In the genomic region with DNA sequence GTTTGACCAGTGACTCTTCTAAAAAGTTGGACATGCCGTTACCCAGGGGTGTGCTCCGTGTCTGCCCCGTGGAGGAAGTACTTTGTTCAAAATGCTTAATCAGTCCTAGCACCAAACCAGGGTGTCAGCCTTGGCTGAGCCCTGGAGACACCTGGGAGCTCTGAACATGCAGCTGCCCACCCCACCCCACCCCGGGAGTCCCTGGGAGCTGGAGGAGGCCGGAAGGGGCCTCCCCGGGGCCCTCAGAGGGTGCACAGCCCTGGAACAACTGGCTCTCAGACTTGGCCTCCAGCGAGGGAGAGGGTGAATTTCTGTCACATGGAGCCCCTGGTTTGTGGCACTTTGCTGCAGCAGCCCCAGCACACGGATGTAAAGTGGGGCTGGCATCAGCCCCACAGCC, we compare ENCODE assay signal across 7 cellular contexts.
A peak's percentile ranks its signal among the peaks of the same experiment; 100 is the strongest.
DNase-seq lines count a peak whose midpoint lies in the region; ATAC-seq and TF ChIP-seq lines count a peak whose summit lies in the region.
"Not testable (repeated sequence)": the region's sequence is repeated elsewhere in the genome, so short reads cannot be mapped to it uniquely, and the experiment has no call there.

No MANE protein-coding gene starts in this region.

- TF ChIP-seq POLR2A in suprapubic skin (IDR thresholded peaks at IDR 0.05), result not testable (repeated sequence)

- not testable (repeated sequence) for H3K27me3 Mint-ChIP-seq in activated CD4-positive, alpha-beta T cell treated with anti-CD3 and anti-CD28 coated beads, Interleukin-2, amount 10 ng/mL, durations not matched to agents 7 days and 5 days; naive thymus-derived CD4-positive, alpha-beta T cell

- H2AFZ ChIP-seq in DND-41 (ENCODE audit: low read depth, low read length), result not testable (repeated sequence)

- peak overlapping the region; percentile 13 for H3K27ac Mint-ChIP-seq in activated CD4-positive, alpha-beta T cell treated with anti-CD3 and anti-CD28 coated beads, Interleukin-2, amount 10 ng/mL, durations not matched to agents 7 days and 5 days
- H3K27ac Mint-ChIP-seq in naive thymus-derived CD4-positive, alpha-beta T cell, result peak overlapping the region in 5 of 9 donors; percentile 68 to 96 (median 84)

- H4K20me1 ChIP-seq in BLaER1; DND-41 (ENCODE audit: insufficient read depth, low read length): not testable (repeated sequence)

- peaks cover 26% of the 10 kb centered on the region for H3K4me1 ChIP-seq in BLaER1
- not testable (repeated sequence) for H3K4me1 ChIP-seq in DND-41 (ENCODE audit: insufficient read depth, low read length); naive thymus-derived CD4-positive, alpha-beta T cell (ENCODE audit: control insufficient read depth in 2 of 2, insufficient read depth in 2 of 2, low read length in 2 of 2)
- peaks cover 12% of the 10 kb centered on the region for H3K4me1 ChIP-seq in suprapubic skin

- POLR2A ChIA-PET in activated CD4-positive, alpha-beta T cell treated with anti-CD3 and anti-CD28 coated beads, Interleukin-2, amount 10 ng/mL, durations not matched to agents 7 days and 5 days (lab: Charles Lee); naive thymus-derived CD4-positive, alpha-beta T cell (lab: Charles Lee): not testable (repeated sequence)

- peaks cover 15% of the 10 kb centered on the region for H3K4me1 Mint-ChIP-seq in activated CD4-positive, alpha-beta T cell treated with anti-CD3 and anti-CD28 coated beads, Interleukin-2, amount 10 ng/mL, durations not matched to agents 7 days and 5 days
- H3K4me1 Mint-ChIP-seq in naive thymus-derived CD4-positive, alpha-beta T cell, result peaks cover 0 to 20% (median 12%) of the 10 kb centered on the region in 7 donors

- H3K27ac ChIP-seq in BLaER1, result peak overlapping the region; percentile 60; the same call in 1 of the 2 replicates
- not testable (repeated sequence) for H3K27ac ChIP-seq in DND-41 (ENCODE audit: low read length); naive thymus-derived CD4-positive, alpha-beta T cell (ENCODE audit: low read depth, low read length); suprapubic skin

- H3K36me3 Mint-ChIP-seq in activated CD4-positive, alpha-beta T cell treated with anti-CD3 and anti-CD28 coated beads, Interleukin-2, amount 10 ng/mL, durations not matched to agents 7 days and 5 days (ENCODE audit: low read depth), result not testable (repeated sequence)
- H3K36me3 Mint-ChIP-seq in naive thymus-derived CD4-positive, alpha-beta T cell, result peaks cover 0 to 17% (median 4%) of the 10 kb centered on the region in 5 donors

- H3K9me3 ChIP-seq in BLaER1; DND-41 (ENCODE audit: insufficient read depth, low read length, severe bottlenecking); naive thymus-derived CD4-positive, alpha-beta T cell (ENCODE audit: control insufficient read depth in 2 of 3, low read length in 3 of 3); suprapubic skin: not testable (repeated sequence)

- not testable (repeated sequence) for TF ChIP-seq CTCF in DND-41 (IDR thresholded peaks at IDR 0.05; ENCODE audit: borderline replicate concordance, extremely low read depth, low read length, poor library complexity, severe bottlenecking); suprapubic skin (IDR thresholded peaks at IDR 0.05)

- DNase-seq in DND-41 (peak; percentile 52), NAMALWA (ENCODE audit: low spot score) (peak; percentile 9), Right ventricle myocardium superior (peak; percentile 22), suprapubic skin (ENCODE audit: low spot score in 2 of 2) (peak; percentile 24 to 54)
- DNase-seq in activated CD4-positive, alpha-beta T cell treated with anti-CD3 and anti-CD28 coated beads, Interleukin-2, amount 10 ng/mL, durations not matched to agents 7 days and 5 days; naive thymus-derived CD4-positive, alpha-beta T cell: not testable (repeated sequence)

- H3K4me3 Mint-ChIP-seq in activated CD4-positive, alpha-beta T cell treated with anti-CD3 and anti-CD28 coated beads, Interleukin-2, amount 10 ng/mL, durations not matched to agents 7 days and 5 days, result not testable (repeated sequence)
- H3K4me3 Mint-ChIP-seq in naive thymus-derived CD4-positive, alpha-beta T cell, result peak overlapping the region in 1 of 10 donors; percentile 10

- not testable (repeated sequence) for H3K36me3 ChIP-seq in BLaER1; DND-41 (ENCODE audit: insufficient read depth, low read length); naive thymus-derived CD4-positive, alpha-beta T cell (ENCODE audit: control insufficient read depth in 2 of 3, insufficient read depth in 3 of 3, low read length in 3 of 3); suprapubic skin

- CTCF ChIA-PET in activated CD4-positive, alpha-beta T cell treated with anti-CD3 and anti-CD28 coated beads, Interleukin-2, amount 10 ng/mL, durations not matched to agents 7 days and 5 days (lab: Charles Lee); naive thymus-derived CD4-positive, alpha-beta T cell (lab: Charles Lee): not testable (repeated sequence)

- peak; percentile 85 for ATAC-seq in DND-41 (ENCODE audit: insufficient read depth, low read depth)
- not testable (repeated sequence) for ATAC-seq in Right ventricle myocardium superior (ENCODE audit: poor library complexity); naive thymus-derived CD4-positive, alpha-beta T cell

- TF ChIP-seq EP300 in suprapubic skin (IDR thresholded peaks at IDR 0.05), result not testable (repeated sequence)

- not testable (repeated sequence) for H3K4me3 ChIP-seq in BLaER1; DND-41 (ENCODE audit: low read depth in 1 of 2, low read length in 2 of 2); naive thymus-derived CD4-positive, alpha-beta T cell (ENCODE audit: low read length); suprapubic skin

- not testable (repeated sequence) for H3K79me2 ChIP-seq in DND-41 (ENCODE audit: insufficient read depth, low read length)

- peak overlapping the region; percentile 60; the same call in 1 of the 2 replicates for H3K9ac ChIP-seq in BLaER1
- not testable (repeated sequence) for H3K9ac ChIP-seq in DND-41 (ENCODE audit: low read depth, low read length)

- not testable (repeated sequence) for H3K9me3 Mint-ChIP-seq in activated CD4-positive, alpha-beta T cell treated with anti-CD3 and anti-CD28 coated beads, Interleukin-2, amount 10 ng/mL, durations not matched to agents 7 days and 5 days; naive thymus-derived CD4-positive, alpha-beta T cell

- 75% methylated on average over 5 of the region's 8 CpGs for WGBS in suprapubic skin

- H3K4me2 ChIP-seq in BLaER1, result peak overlapping the region; percentile 75
- not testable (repeated sequence) for H3K4me2 ChIP-seq in DND-41 (ENCODE audit: insufficient read depth, low read length)

- not testable (repeated sequence) for H3K27me3 ChIP-seq in BLaER1; DND-41 (ENCODE audit: insufficient read depth, low read length, poor library complexity); naive thymus-derived CD4-positive, alpha-beta T cell (ENCODE audit: control insufficient read depth in 2 of 2, insufficient read depth in 2 of 2, low read length in 2 of 2); suprapubic skin

- intact Hi-C loops in Right ventricle myocardium superior (cut with DNase I); naive thymus-derived CD4-positive, alpha-beta T cell (cut with micrococcal nuclease): not testable (repeated sequence)
